ENCODE assay signal across 1 cellular context in the genomic region with DNA sequence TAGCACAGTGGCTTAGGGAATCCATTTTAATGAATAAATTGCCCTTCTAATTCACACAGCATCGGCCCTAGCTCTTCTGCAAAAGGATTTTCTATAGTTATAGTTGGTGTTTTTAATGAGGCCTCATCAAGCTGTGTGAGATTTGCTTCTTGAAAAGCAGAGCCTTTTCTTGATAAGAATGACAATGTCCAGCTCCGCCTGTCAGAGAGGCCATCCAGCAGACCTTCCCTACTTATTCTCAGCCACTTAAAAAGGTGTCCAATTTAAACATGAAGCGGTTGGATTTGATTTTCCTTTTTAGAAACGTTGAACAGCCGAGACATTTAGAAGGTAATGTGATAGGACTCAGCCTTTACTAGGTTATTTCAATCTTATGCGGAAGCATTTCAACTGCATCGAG.
TF ChIP-seq lines count a peak whose summit lies in the region.

No MANE protein-coding gene starts in this region.

TF ChIP-seq in endothelial cell of umbilical vein, 7 proteins besides CTCF, POLR2A, EP300 and RAD21 (continued from another document):
- TF ChIP-seq MAX (IDR thresholded peaks at IDR 0.05; ENCODE audit: insufficient read depth, insufficient read length): no peak
- TF ChIP-seq FOS (IDR thresholded peaks at IDR 0.05; ENCODE audit: borderline replicate concordance, insufficient read depth, low read length): no peak
